8 cellular contexts compared by ENCODE assay signal in the genomic region with DNA sequence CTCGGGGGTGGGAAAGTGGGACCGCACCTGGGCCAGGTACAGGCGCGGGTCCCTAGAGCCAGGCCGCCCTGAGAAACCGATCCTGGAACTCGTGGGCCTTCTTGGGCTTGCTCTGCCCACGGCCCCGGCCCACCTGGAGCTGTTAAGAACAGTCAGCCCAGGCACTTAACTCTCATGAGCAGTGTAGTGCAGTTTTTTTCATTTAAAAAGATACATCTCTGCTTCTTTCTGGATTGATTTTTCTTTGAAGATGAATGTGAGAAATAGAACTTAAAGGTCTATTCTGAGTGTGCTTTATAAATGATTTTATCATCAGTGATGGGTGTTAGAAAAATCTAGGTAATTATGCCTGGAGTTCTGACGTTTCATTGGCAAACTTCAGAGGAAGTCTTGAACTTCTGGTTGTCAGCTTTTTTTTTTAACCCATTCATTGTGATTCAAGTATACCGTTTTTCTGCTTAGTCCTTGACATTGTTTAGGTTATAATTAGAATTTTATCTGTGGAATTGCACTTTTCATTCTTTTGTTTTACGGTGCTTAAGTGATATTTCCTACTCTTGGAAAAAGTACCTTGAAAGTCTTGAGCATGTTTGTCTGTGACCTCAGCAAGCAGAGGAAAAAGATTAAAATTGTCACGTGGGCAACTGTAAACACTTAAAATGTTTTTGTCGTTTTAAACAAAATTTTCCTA. TPM values are rescaled to one million over a fixed set of nuclear protein-coding genes. Genes with fewer than 3 reads are reported as not detected.
DNase-seq lines count a peak whose midpoint lies in the region; ATAC-seq and TF ChIP-seq lines count a peak whose summit lies in the region.

No MANE protein-coding gene starts in this region.

- peaks cover 28% of the 10 kb centered on the region for H3K4me1 Mint-ChIP-seq in activated naive CD8-positive, alpha-beta T cell treated with anti-CD3 and anti-CD28 coated beads, Interleukin-2, amount 10 ng/mL, durations not matched to agents 7 days and 5 days

- peak overlapping the region; percentile 69 for H3K4me3 ChIP-seq in BJ (ENCODE audit: low read depth, low read length)
- H3K4me3 ChIP-seq in lower lobe of right lung = peak overlapping the region; percentile 57

- CTCF ChIA-PET in BJ (lab: Yijun Ruan, JAX) = no interaction called here

- H3K27me3 ChIP-seq in BJ (ENCODE audit: control insufficient read depth, insufficient read depth, low read length) (no peaks in the 10 kb centered on the region), lower lobe of right lung (ENCODE audit: low read depth) (no peaks in the 10 kb centered on the region)

- TF ChIP-seq CTCF in BJ (IDR thresholded peaks at IDR 0.05; ENCODE audit: insufficient read depth, low read depth, low read length) (no peak), lower lobe of right lung (IDR thresholded peaks at IDR 0.05) (no peak)

- H3K36me3 ChIP-seq in BJ (ENCODE audit: control insufficient read depth, insufficient read depth, low read length) (no peaks in the 10 kb centered on the region), lower lobe of right lung (no peaks in the 10 kb centered on the region)

- intact Hi-C loops in lower lobe of right lung (cut with DNase I) = no loop called here

- peak overlapping the region; percentile 99 for H3K4me3 Mint-ChIP-seq in activated naive CD8-positive, alpha-beta T cell treated with anti-CD3 and anti-CD28 coated beads, Interleukin-2, amount 10 ng/mL, durations not matched to agents 7 days and 5 days

- peaks cover 16% of the 10 kb centered on the region for H3K4me1 ChIP-seq in lower lobe of right lung

- H3K27ac ChIP-seq in lower lobe of right lung = no peak overlapping the region

- DNase-seq in BJ (ENCODE audit: low read depth) = no peak
- DNase-seq in activated naive CD8-positive, alpha-beta T cell treated with anti-CD3 and anti-CD28 coated beads, Interleukin-2, amount 10 ng/mL, durations not matched to agents 7 days and 5 days = no peak
- DNase-seq in lower lobe of right lung = no peak
- DNase-seq in NCI-H1930 (lab: John Stamatoyannopoulos, UW) = no peak
- DNase-seq in D341Med (ENCODE audit: low spot score) = no peak
- no peak for DNase-seq in GF-D8 (lab: John Stamatoyannopoulos, UW)

- H3K9me3 ChIP-seq in lower lobe of right lung = no peaks in the 10 kb centered on the region

- ATAC-seq in GM19035 (IDR thresholded peaks at IDR 0.05; ENCODE audit: unreplicated experiment) (peak; percentile 21), HG03442 (IDR thresholded peaks at IDR 0.05; ENCODE audit: unreplicated experiment) (peak; percentile 7), lower lobe of right lung (peak; percentile 26 to 39)
- ATAC-seq in activated naive CD8-positive, alpha-beta T cell treated with anti-CD3 and anti-CD28 coated beads, Interleukin-2, amount 10 ng/mL, durations not matched to agents 7 days and 5 days (ENCODE audit: low read depth) = peak; percentile 12

- H3K9me3 Mint-ChIP-seq in activated naive CD8-positive, alpha-beta T cell treated with anti-CD3 and anti-CD28 coated beads, Interleukin-2, amount 10 ng/mL, durations not matched to agents 7 days and 5 days = no peaks in the 10 kb centered on the region

- POLR2A ChIA-PET in BJ (lab: Charles Lee) = no interaction called here
- POLR2A ChIA-PET in activated naive CD8-positive, alpha-beta T cell treated with anti-CD3 and anti-CD28 coated beads, Interleukin-2, amount 10 ng/mL, durations not matched to agents 7 days and 5 days (lab: Charles Lee) = interaction anchor here (0.8 to 2.0 kb wide), 3 partner anchors 13 to 48 kb away, joined by 3 to 8 read pairs (median 3); no protein-coding TSS in a partner anchor

- peaks cover 24% of the 10 kb centered on the region for H3K36me3 Mint-ChIP-seq in activated naive CD8-positive, alpha-beta T cell treated with anti-CD3 and anti-CD28 coated beads, Interleukin-2, amount 10 ng/mL, durations not matched to agents 7 days and 5 days

- H3K27ac Mint-ChIP-seq in activated naive CD8-positive, alpha-beta T cell treated with anti-CD3 and anti-CD28 coated beads, Interleukin-2, amount 10 ng/mL, durations not matched to agents 7 days and 5 days = peak overlapping the region; percentile 99

- H3K27me3 Mint-ChIP-seq in activated naive CD8-positive, alpha-beta T cell treated with anti-CD3 and anti-CD28 coated beads, Interleukin-2, amount 10 ng/mL, durations not matched to agents 7 days and 5 days = peaks cover 7% of the 10 kb centered on the region

RNA-seq across cellular contexts. Expression of a gene that starts 0.8 kb away (rescaled TPM):
- polyA plus RNA-seq in BJ (2011; rRNA removed) = 16.8 and 30.6 TPM in 2 replicates
- polyA minus RNA-seq in BJ (2011; rRNA and poly(A)+ RNA removed) = 4.5 and 5.7 TPM in 2 replicates
- total RNA-seq in activated naive CD8-positive, alpha-beta T cell treated with anti-CD3 and anti-CD28 coated beads, Interleukin-2, amount 10 ng/mL, durations not matched to agents 7 days and 5 days = 10 to 100 TPM; 84.4 to 97.2 TPM
- 4.3 TPM for total RNA-seq in lower lobe of right lung

Comparison
In these comparisons a context has a peak if more than half of its experiments do, and no peak if none do; other contexts are left out.
1. RNA of a gene that starts 0.8 kb away (total RNA-seq): 84.4 to 97.2 TPM in activated naive CD8-positive, alpha-beta T cell treated with anti-CD3 and anti-CD28 coated beads, Interleukin-2, amount 10 ng/mL, durations not matched to agents 7 days and 5 days; 4.3 TPM in lower lobe of right lung (single experiment); every median in the first group is over 10 times any median in the second.
2. Peak in every context shown above with its lines, with median percentiles within 50 percentile points of each other: ATAC-seq.